Comparison of ENCODE assay signal across 15 cellular contexts in the genomic region with DNA sequence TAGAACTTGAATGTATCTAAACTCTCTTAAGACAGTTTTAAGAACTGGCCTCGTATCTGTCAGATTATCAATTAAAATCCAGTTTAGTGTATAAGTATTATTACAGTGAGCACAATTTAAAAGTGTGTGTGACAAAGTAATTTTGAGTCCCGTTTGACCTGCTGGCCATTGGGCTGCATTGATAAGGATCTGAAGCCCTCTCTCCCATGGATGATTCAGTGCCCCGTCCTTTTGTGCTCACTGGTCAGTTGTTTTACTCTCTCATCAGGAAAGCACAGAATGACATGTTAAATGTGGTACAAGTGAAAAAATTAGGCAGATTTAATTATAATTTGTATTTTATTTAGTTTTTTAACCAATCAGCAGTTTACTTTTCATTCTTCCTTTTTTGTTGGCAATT.
A peak's percentile ranks its signal among the peaks of the same experiment; 100 is the strongest.
DNase-seq lines count a peak whose midpoint lies in the region; ATAC-seq, FAIRE-seq and TF ChIP-seq lines count a peak whose summit lies in the region.
"Had no signal": no experiment of that assay in that cellular context is flagged by ENCODE, and none has a peak within 500 bp of the region (broad histone marks: within the 10 kb centered on the region; RNA-seq: fewer than 3 reads in every experiment).

No MANE protein-coding gene starts in this region.

- H3K27ac Mint-ChIP-seq in Calu3 (ENCODE audit: unreplicated experiment), result peak overlapping the region; percentile 41
- H3K27ac Mint-ChIP-seq in astrocyte (ENCODE audit: unreplicated experiment), result no peak overlapping the region

- ATAC-seq in HCT116 (peak; percentile 66), GM18511 (IDR thresholded peaks at IDR 0.05; ENCODE audit: unreplicated experiment) (no peak)

- H3K4me1 ChIP-seq in HCT116 (ENCODE audit: control insufficient read depth in 1 of 2, insufficient read depth in 2 of 2, low read length in 2 of 2), result peaks cover 25 to 30% of the 10 kb centered on the region in 2 experiments
- peaks cover 26% of the 10 kb centered on the region for H3K4me1 ChIP-seq in astrocyte (ENCODE audit: insufficient read depth, low read length)
- H3K4me1 ChIP-seq in mesodermal cell (ENCODE audit: control insufficient read depth, insufficient read depth, low read length, poor library complexity, severe bottlenecking), result peaks cover 41% of the 10 kb centered on the region

- H3K27ac ChIP-seq in HCT116 (ENCODE audit: low read depth, low read length), result peak overlapping the region; percentile 34; the same call in 1 of the 2 replicates
- no peak overlapping the region for H3K27ac ChIP-seq in astrocyte (ENCODE audit: low read depth, low read length)
- peak overlapping the region; percentile 55 for H3K27ac ChIP-seq in mesodermal cell (ENCODE audit: low read depth, low read length, severe bottlenecking)

- H3K27me3 ChIP-seq in HCT116 (ENCODE audit: insufficient read depth, low read length) (no peaks in the 10 kb centered on the region), astrocyte (ENCODE audit: insufficient read depth, low read length) (no peaks in the 10 kb centered on the region)

- no peaks in the 10 kb centered on the region for H3K9me3 Mint-ChIP-seq in Calu3 (ENCODE audit: low read depth, unreplicated experiment)
- no peaks in the 10 kb centered on the region for H3K9me3 Mint-ChIP-seq in astrocyte (ENCODE audit: unreplicated experiment)

- no CpG with 5 or more reads among the region's 3 CpGs for WGBS in mesodermal cell (ENCODE audit: insufficient coverage in 2 of 2), 2 experiments

- TF ChIP-seq RAD21 in HCT116 (IDR thresholded peaks at IDR 0.05; ENCODE audit: low read depth), result no peak

- H3K9ac ChIP-seq in HCT116 (ENCODE audit: low read length), result no peak overlapping the region
- H3K9ac ChIP-seq in astrocyte (ENCODE audit: low read length), result no peak overlapping the region

- no peaks in the 10 kb centered on the region for H3K27me3 Mint-ChIP-seq in Calu3 (ENCODE audit: unreplicated experiment)
- no peaks in the 10 kb centered on the region for H3K27me3 Mint-ChIP-seq in astrocyte (ENCODE audit: low read depth, unreplicated experiment)

- RAD21 ChIA-PET in HCT116 (lab: Charles Lee; ENCODE audit: low non-redundant PET in 1 of 2, low total read pairs in 2 of 2, uncharacterized antibody in 2 of 2, unreplicated experiment in 2 of 2), result no interaction called here

- peaks cover 22% of the 10 kb centered on the region for H3K4me1 Mint-ChIP-seq in Calu3 (ENCODE audit: low read depth, unreplicated experiment)
- peaks cover 44% of the 10 kb centered on the region for H3K4me1 Mint-ChIP-seq in astrocyte (ENCODE audit: low read depth, unreplicated experiment)

- POLR2A ChIA-PET in HCT116 (lab: Charles Lee), result no interaction called here

- intact Hi-C loops in Calu3 (cut with micrococcal nuclease; ENCODE audit: unreplicated experiment), result no loop called here
- intact Hi-C loops in HCT116 (cut with micrococcal nuclease), result no loop called here

- no peak for DNase-seq in Calu3
- no peak for DNase-seq in HCT116 (ENCODE audit: low read depth, low spot score)
- DNase-seq in astrocyte (ENCODE audit: low read depth), result no peak
- no peak for DNase-seq in GM12892 (ENCODE audit: insufficient read length)
- DNase-seq in NCI-H748 treated with DMSO at 0.1 percent for 48 hours (lab: John Stamatoyannopoulos, UW), result no peak
- no peak for DNase-seq in NCI-H1930 (lab: John Stamatoyannopoulos, UW)
- DNase-seq: GF-D8, IMR-90, NCI-H1436, NCI-H2081 treated with DMSO at 0.1 percent for 48 hours, NCI-H2227 treated with DMSO at 0.1 percent for 48 hours, NCI-H526, OCI-M1 had no signal

- H3K79me2 ChIP-seq in HCT116 (ENCODE audit: insufficient read depth, low read length) (no peaks in the 10 kb centered on the region), astrocyte (ENCODE audit: insufficient read depth, low read length) (no peaks in the 10 kb centered on the region)

- no TSS peak for BruUV-seq in Calu3 (replicated peaks; lab: Mats Ljungman, UMichigan)
- BruUV-seq in HCT116 (replicated peaks; lab: Mats Ljungman, UMichigan), result no TSS peak

- H3K9me2 ChIP-seq in HCT116 (ENCODE audit: insufficient read depth), result no peaks in the 10 kb centered on the region

- FAIRE-seq in astrocyte (lab: Jason Lieb, UNC) (no peak), GM12892 (lab: Jason Lieb, UNC) (no peak)

- H3K4me3 Mint-ChIP-seq in Calu3 (ENCODE audit: low read depth, unreplicated experiment) (no peak overlapping the region), astrocyte (ENCODE audit: unreplicated experiment) (no peak overlapping the region)

- H3K36me3 ChIP-seq in HCT116 (ENCODE audit: control insufficient read depth in 1 of 2, insufficient read depth in 2 of 2, low read length in 2 of 2), result no peaks in the 10 kb centered on the region
- peaks cover 3% of the 10 kb centered on the region for H3K36me3 ChIP-seq in astrocyte (ENCODE audit: insufficient read depth, low read length)
- peaks cover 44% of the 10 kb centered on the region for H3K36me3 ChIP-seq in mesodermal cell (ENCODE audit: control insufficient read depth, insufficient read depth, low read length)

- H3K36me3 Mint-ChIP-seq in Calu3 (ENCODE audit: insufficient read depth, unreplicated experiment) (peaks cover 4% of the 10 kb centered on the region), astrocyte (ENCODE audit: low read depth, unreplicated experiment) (peaks cover 15% of the 10 kb centered on the region)

- H3K9me3 ChIP-seq in HCT116 (ENCODE audit: control insufficient read depth in 1 of 2, insufficient read depth in 1 of 2, low read depth in 1 of 2, low read length in 2 of 2), result no peaks in the 10 kb centered on the region
- no peaks in the 10 kb centered on the region for H3K9me3 ChIP-seq in astrocyte (ENCODE audit: insufficient read depth, low read depth, low read length)
- no peaks in the 10 kb centered on the region for H3K9me3 ChIP-seq in mesodermal cell (ENCODE audit: control insufficient read depth, low read length)

- H3K4me2 ChIP-seq in HCT116 (ENCODE audit: low read length), result peak overlapping the region; percentile 52
- H3K4me2 ChIP-seq in astrocyte (ENCODE audit: low read length), result no peak overlapping the region

- H4K20me1 ChIP-seq in HCT116 (ENCODE audit: insufficient read depth) (no peaks in the 10 kb centered on the region), astrocyte (ENCODE audit: insufficient read depth, low read length) (no peaks in the 10 kb centered on the region)

- CTCF ChIA-PET in Calu3 (lab: Charles Lee) (no interaction called here), HCT116 (lab: Charles Lee) (no interaction called here)

- TF ChIP-seq CTCF in Calu3 (IDR thresholded peaks at IDR 0.05; ENCODE audit: unreplicated experiment) (no peak), HCT116 (IDR thresholded peaks at IDR 0.05 in 2 of 3, conservative IDR thresholded peaks at IDR 0.05 in 1 of 3; ENCODE audit: borderline replicate concordance in 1 of 3, insufficient read depth in 1 of 3, low read depth in 2 of 3, low read length in 2 of 3) (no peak), astrocyte (IDR thresholded peaks at IDR 0.05; ENCODE audit: insufficient read depth, low read depth, low read length) (no peak)

- H2AFZ ChIP-seq in HCT116 (ENCODE audit: low read depth, low read length, poor library complexity, severe bottlenecking) (peak overlapping the region; percentile 13), astrocyte (ENCODE audit: low read depth, low read length) (peak overlapping the region; percentile 26)

- H3K4me3 ChIP-seq in HCT116 (replicated peaks in 1 of 2; ENCODE audit: low read depth in 1 of 2, low read length in 2 of 2), result no peak overlapping the region
- H3K4me3 ChIP-seq in astrocyte (ENCODE audit: insufficient read depth, low read depth, low read length), result no peak overlapping the region
- H3K4me3 ChIP-seq in mesodermal cell (ENCODE audit: extremely low read depth, insufficient read depth, low read length, poor library complexity, severe bottlenecking), result no peak overlapping the region

- TF ChIP-seq POLR2A in HCT116 (IDR thresholded peaks at IDR 0.05; ENCODE audit: borderline replicate concordance, extremely low read depth, insufficient read depth, insufficient read length), result no peak
- no peak for TF ChIP-seq POLR2A in GM12892 (IDR thresholded peaks at IDR 0.05; ENCODE audit: low read depth, low read length)

TF ChIP-seq in HCT116, 20 proteins besides CTCF, POLR2A, EP300 and RAD21 (continues in another document):
- no peak for TF ChIP-seq SIN3A (IDR thresholded peaks at IDR 0.05; ENCODE audit: low read depth)
- TF ChIP-seq POLR2AphosphoS5 (IDR thresholded peaks at IDR 0.05; ENCODE audit: low read depth, low read length), result no peak
- TF ChIP-seq TCF7L2 (IDR thresholded peaks at IDR 0.05; ENCODE audit: borderline replicate concordance, extremely low read depth, insufficient read depth, insufficient read length), result no peak
- no peak for TF ChIP-seq JUND (IDR thresholded peaks at IDR 0.05)
- no peak for TF ChIP-seq SRF (IDR thresholded peaks at IDR 0.05; ENCODE audit: low read depth)
- TF ChIP-seq EZH2 (IDR thresholded peaks at IDR 0.05), result no peak
- TF ChIP-seq, protein P1, sequence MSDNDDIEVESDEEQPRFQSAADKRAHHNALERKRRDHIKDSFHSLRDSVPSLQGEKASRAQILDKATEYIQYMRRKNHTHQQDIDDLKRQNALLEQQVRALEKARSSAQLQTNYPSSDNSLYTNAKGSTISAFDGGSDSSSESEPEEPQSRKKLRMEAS (IDR thresholded peaks at IDR 0.05), result no peak
- TF ChIP-seq ZFX (IDR thresholded peaks at IDR 0.05), result no peak
- no peak for TF ChIP-seq EZH2phosphoT487 (IDR thresholded peaks at IDR 0.05; ENCODE audit: borderline replicate concordance)
- no peak for TF ChIP-seq EGR1 (IDR thresholded peaks at IDR 0.05; ENCODE audit: low read depth)
- TF ChIP-seq ZNF274 (IDR thresholded peaks at IDR 0.05; ENCODE audit: low read depth, low read length), result no peak
- TF ChIP-seq YY1 (IDR thresholded peaks at IDR 0.05; ENCODE audit: extremely low read depth, insufficient replicate concordance, low read depth, low read length), result no peak
- no peak for TF ChIP-seq FOSL1 (IDR thresholded peaks at IDR 0.05; ENCODE audit: low read depth)
- TF ChIP-seq CEBPB (IDR thresholded peaks at IDR 0.05; ENCODE audit: low read depth), result no peak
- TF ChIP-seq SP1 (IDR thresholded peaks at IDR 0.05; ENCODE audit: low read depth), result no peak
- TF ChIP-seq ELF1 (IDR thresholded peaks at IDR 0.05; ENCODE audit: borderline replicate concordance, low read depth), result no peak
- TF ChIP-seq CBX3 (IDR thresholded peaks at IDR 0.05; ENCODE audit: low read depth), result no peak
